In genomic region chrX:154735695-154736393, GRCh38 we compare ENCODE assay signal across 9 cellular contexts. TPM values are rescaled to one million over a fixed set of nuclear protein-coding genes. Genes with fewer than 3 reads are reported as not detected.
A peak's percentile ranks its signal among the peaks of the same experiment; 100 is the strongest.
DNase-seq lines count a peak whose midpoint lies in the region; ATAC-seq, FAIRE-seq and TF ChIP-seq lines count a peak whose summit lies in the region.
"Had no signal": no experiment of that assay in that cellular context is flagged by ENCODE, and none has a peak within 500 bp of the region (broad histone marks: within the 10 kb centered on the region; RNA-seq: fewer than 3 reads in every experiment).

No MANE protein-coding gene starts in this region.

- H3K36me3 ChIP-seq in bronchial epithelial cell (ENCODE audit: control insufficient read depth, insufficient read depth, low read length) (no peaks in the 10 kb centered on the region), subcutaneous abdominal adipose tissue (ENCODE audit: control insufficient read depth in 5 of 5, insufficient read depth in 5 of 5, low read length in 5 of 5) (no peaks in the 10 kb centered on the region)

- H3K27ac ChIP-seq in subcutaneous abdominal adipose tissue (ENCODE audit: low read depth, low read length) = peak overlapping the region; percentile 91

- DNase-seq in T-helper 2 cell treated with Interferon-gamma antibody and Interleukin-4, amounts not matched to agents 5 μg/mL and 100 μg/mL, for 36 hours (ENCODE audit: low spot score) = no peak
- DNase-seq in T-helper 2 cell (no peak), bronchial epithelial cell (ENCODE audit: low read depth) (peak; percentile 80), kidney tubule cell (ENCODE audit: low spot score) (peak; percentile 77), NCI-H1436 treated with DMSO at 0.1 percent for 48 hours (lab: John Stamatoyannopoulos, UW) (no peak)

- H3K9ac ChIP-seq in subcutaneous abdominal adipose tissue (ENCODE audit: low read length in 5 of 5) = no peak overlapping the region

- H3K4me1 ChIP-seq in subcutaneous abdominal adipose tissue (ENCODE audit: control insufficient read depth in 5 of 5, insufficient read depth in 5 of 5, low read length in 5 of 5) = peaks cover 12 to 80% (median 60%) of the 10 kb centered on the region in 5 donors

- peaks cover 18% of the 10 kb centered on the region for H3K36me3 Mint-ChIP-seq in T-helper 2 cell treated with Interferon-gamma antibody and Interleukin-4, amounts not matched to agents 5 μg/mL and 100 μg/mL, for 36 hours (ENCODE audit: low read depth)

- H3K4me1 Mint-ChIP-seq in T-helper 2 cell treated with Interferon-gamma antibody and Interleukin-4, amounts not matched to agents 5 μg/mL and 100 μg/mL, for 36 hours (ENCODE audit: low read depth) = peaks cover 81% of the 10 kb centered on the region

- H3K9me3 Mint-ChIP-seq in T-helper 2 cell treated with Interferon-gamma antibody and Interleukin-4, amounts not matched to agents 5 μg/mL and 100 μg/mL, for 36 hours = no peaks in the 10 kb centered on the region

- FAIRE-seq in bronchial epithelial cell (lab: Jason Lieb, UNC) = peak; percentile 82
- FAIRE-seq: A204.1 had no signal

- no peaks in the 10 kb centered on the region for H3K27me3 ChIP-seq in bronchial epithelial cell (ENCODE audit: control insufficient read depth, insufficient read depth, low read length)
- peaks cover 0 to 5% (median 0%) of the 10 kb centered on the region in 5 donors for H3K27me3 ChIP-seq in subcutaneous abdominal adipose tissue (ENCODE audit: control insufficient read depth in 5 of 5, insufficient read depth in 4 of 5, low read length in 5 of 5)

- no peak for TF ChIP-seq CTCF in bronchial epithelial cell (IDR thresholded peaks at IDR 0.05; ENCODE audit: insufficient read depth, low read length, severe bottlenecking)

- H3K9me3 ChIP-seq in subcutaneous abdominal adipose tissue (ENCODE audit: control insufficient read depth in 5 of 5, low read length in 5 of 5) = no peaks in the 10 kb centered on the region

- H3K4me3 ChIP-seq in bronchial epithelial cell (ENCODE audit: low read depth, low read length) = no peak overlapping the region
- H3K4me3 ChIP-seq in subcutaneous abdominal adipose tissue (ENCODE audit: low read depth in 1 of 5, low read length in 5 of 5) = no peak overlapping the region

- peak overlapping the region; percentile 73 for H3K4me3 Mint-ChIP-seq in T-helper 2 cell treated with Interferon-gamma antibody and Interleukin-4, amounts not matched to agents 5 μg/mL and 100 μg/mL, for 36 hours

- no peaks in the 10 kb centered on the region for H3K27me3 Mint-ChIP-seq in T-helper 2 cell treated with Interferon-gamma antibody and Interleukin-4, amounts not matched to agents 5 μg/mL and 100 μg/mL, for 36 hours (ENCODE audit: low read depth)

- no peak for ATAC-seq in GM21526 (IDR thresholded peaks at IDR 0.05; ENCODE audit: low FRiP score, unreplicated experiment)
- no peak for ATAC-seq in activated CD4-positive, CD25-positive, alpha-beta regulatory T cell treated with anti-CD3 and anti-CD28 coated beads, Interleukin-2, amount 50 U/mL, for 24 hours

- peak overlapping the region; percentile 88 for H3K27ac Mint-ChIP-seq in T-helper 2 cell treated with Interferon-gamma antibody and Interleukin-4, amounts not matched to agents 5 μg/mL and 100 μg/mL, for 36 hours

RNA-seq across cellular contexts. Expression of gene GAB3, which starts 15.0 kb away (rescaled TPM):
- under 0.01 and 0.13 TPM in 2 replicates for total RNA-seq in bronchial epithelial cell

RNA-seq across cellular contexts. Expression of gene DKC1, which starts 26.8 kb away (rescaled TPM):
- total RNA-seq in bronchial epithelial cell = 62.1 and 91.1 TPM in 2 replicates

Comparison
In these comparisons a context has a peak if more than half of its experiments do, and no peak if none do; other contexts are left out.
1. DNase-seq: peak in bronchial epithelial cell (single experiment) and kidney tubule cell (single experiment); none in T-helper 2 cell treated with Interferon-gamma antibody and Interleukin-4, amounts not matched to agents 5 μg/mL and 100 μg/mL, for 36 hours (single experiment), T-helper 2 cell (0 of 5) and NCI-H1436 treated with DMSO at 0.1 percent for 48 hours (single experiment).